In genomic region chr7:23349484-23350157, GRCh38 we compare ENCODE assay signal across 14 cellular contexts. TPM values are rescaled to one million over a fixed set of nuclear protein-coding genes. Genes with fewer than 3 reads are reported as not detected.
DNase-seq lines count a peak whose midpoint lies in the region; ATAC-seq, FAIRE-seq and TF ChIP-seq lines count a peak whose summit lies in the region.
"Had no signal": no experiment of that assay in that cellular context is flagged by ENCODE, and none has a peak within 500 bp of the region (broad histone marks: within the 10 kb centered on the region; RNA-seq: fewer than 3 reads in every experiment).

No MANE protein-coding gene starts in this region.

- FAIRE-seq in keratinocyte (lab: Jason Lieb, UNC) (peak; percentile 32), HTR-8/SVneo (lab: Jason Lieb, UNC) (no peak)

- no peak for ATAC-seq in GM18502 (IDR thresholded peaks at IDR 0.05; ENCODE audit: poor library complexity, unreplicated experiment)
- ATAC-seq: left colon had no signal

- H4K20me1 ChIP-seq in keratinocyte (ENCODE audit: control insufficient read depth, extremely low read depth, insufficient read depth, low read length): peaks cover 3% of the 10 kb centered on the region

- peak overlapping the region; percentile 42 for H3K4me2 ChIP-seq in keratinocyte (ENCODE audit: control insufficient read depth, extremely low read depth, insufficient read depth, low read depth, low read length)

- no peaks in the 10 kb centered on the region for H3K9me3 ChIP-seq in keratinocyte (ENCODE audit: control insufficient read depth, low read depth, low read length)

- H3K9ac ChIP-seq in keratinocyte (ENCODE audit: control insufficient read depth, extremely low read depth, insufficient read depth, low read length): no peak overlapping the region

- no peaks in the 10 kb centered on the region for H3K79me2 ChIP-seq in keratinocyte (ENCODE audit: control insufficient read depth, insufficient read depth, low read length)

- no peak for TF ChIP-seq CTCF in AG09319 (IDR thresholded peaks at IDR 0.05; ENCODE audit: low read depth, low read length)
- no peak for TF ChIP-seq CTCF in keratinocyte (optimal IDR thresholded peaks at IDR 0.05 in 1 of 3, IDR thresholded peaks at IDR 0.05 in 1 of 3, conservative IDR thresholded peaks at IDR 0.05 in 1 of 3; ENCODE audit: extremely low read depth in 1 of 3, insufficient read depth in 2 of 3, low read length in 3 of 3)

- DNase-seq in AG09319 (ENCODE audit: extremely low read depth, low read depth): peak; percentile 38
- DNase-seq in HT1080 (ENCODE audit: low read depth): peak; percentile 96
- peak; percentile 84 for DNase-seq in astrocyte of the hippocampus (ENCODE audit: low read depth, low spot score)
- peak; percentile 21 for DNase-seq in keratinocyte (ENCODE audit: low read depth, low spot score)
- no peak for DNase-seq in stimulated activated CD4-positive, alpha-beta T cell treated with anti-CD3 and anti-CD28 coated beads, Interleukin-2, amount 100 ng/mL, for 24 hours
- no peak for DNase-seq in medulla oblongata (ENCODE audit: extremely low spot score)
- DNase-seq in HTR-8/SVneo (ENCODE audit: insufficient read length, low spot score): no peak
- DNase-seq: activated CD4-positive, alpha-beta T cell treated with anti-CD3 and anti-CD28 coated beads for 4 hours; activated naive CD4-positive, alpha-beta T cell treated with anti-CD3 and anti-CD28 coated beads, Interleukin-2, amount 50 U/mL, for 16 hours; CD4-positive, alpha-beta memory T cell; left colon; NCI-H146; OCI-M1 had no signal

- no peak overlapping the region for H2AFZ ChIP-seq in keratinocyte (ENCODE audit: control insufficient read depth, low read length)

- peaks cover 0 to 3% of the 10 kb centered on the region in 2 experiments for H3K36me3 ChIP-seq in keratinocyte (ENCODE audit: control insufficient read depth in 2 of 2, extremely low read depth in 1 of 2, insufficient read depth in 2 of 2, low read length in 2 of 2)

- H3K27me3 ChIP-seq in keratinocyte (ENCODE audit: control insufficient read depth, extremely low read depth, insufficient read depth, low read length): no peaks in the 10 kb centered on the region

- peaks cover 31% of the 10 kb centered on the region for H3K4me1 ChIP-seq in keratinocyte (ENCODE audit: control insufficient read depth, extremely low read depth, insufficient read depth, low read length)

- H3K9me1 ChIP-seq in keratinocyte (ENCODE audit: control insufficient read depth, extremely low read depth, insufficient read depth, low read length): no peaks in the 10 kb centered on the region

- H3K27ac ChIP-seq in keratinocyte (ENCODE audit: control insufficient read depth, insufficient read depth, low read length): no peak overlapping the region

- dilution Hi-C loops in keratinocyte (cut with MboI; ENCODE audit: extremely low pct_ligation_motif_present, low sequenced_read_pairs): no loop called here

- H3K4me3 ChIP-seq in keratinocyte (ENCODE audit: control insufficient read depth in 2 of 3, extremely low read depth in 1 of 3, insufficient read depth in 2 of 3, low read depth in 1 of 3, low read length in 3 of 3): no peak overlapping the region

RNA-seq across cellular contexts. Expression of gene MALSU1, which starts 50.5 kb away (rescaled TPM):
- 105 and 129 TPM in 2 replicates for total RNA-seq in HT1080 (2014; rRNA removed; shearing (Covaris generic))
- 88.6 TPM in 2 replicates for polyA plus RNA-seq in HT1080 (2015; cell fraction: cytosol; rRNA removed)
- polyA plus RNA-seq in HT1080 (2015; cell fraction: nucleus; rRNA removed): 33.2 and 39.0 TPM in 2 replicates
- polyA plus RNA-seq in keratinocyte: 34.2 to 67.8 TPM (median 43.1 TPM) in 3 replicates
- polyA plus RNA-seq in keratinocyte (2011; ENCODE audit: low read depth): 26.3 TPM
- polyA plus RNA-seq in keratinocyte (2011; cell fraction: cytosol; rRNA removed): 40.4 and 41.4 TPM in 2 replicates
- polyA plus RNA-seq in keratinocyte (2011; cell fraction: nucleus; rRNA removed): 22.0 and 31.2 TPM in 2 replicates
- polyA plus RNA-seq in keratinocyte (2012; ENCODE audit: low replicate concordance): 54.0 and 55.1 TPM in 2 replicates
- 3.6 to 43.6 TPM (median 23.8 TPM) in 3 replicates for polyA minus RNA-seq in keratinocyte
- 39.5 TPM for polyA minus RNA-seq in keratinocyte (2011; cell fraction: cytosol; rRNA and poly(A)+ RNA removed)
- 4.5 and 8.5 TPM in 2 replicates for polyA minus RNA-seq in keratinocyte (2011; cell fraction: nucleus; rRNA and poly(A)+ RNA removed)

Comparison
In these comparisons a context has a peak if more than half of its experiments do, and no peak if none do; other contexts are left out.
1. DNase-seq: peak in AG09319 (single experiment), HT1080 (single experiment), astrocyte of the hippocampus (single experiment) and keratinocyte (single experiment); none in stimulated activated CD4-positive, alpha-beta T cell treated with anti-CD3 and anti-CD28 coated beads, Interleukin-2, amount 100 ng/mL, for 24 hours (0 of 2), medulla oblongata (single experiment) and HTR-8/SVneo (single experiment).